Comparison of ENCODE assay signal across 1 cellular context in the genomic region with DNA sequence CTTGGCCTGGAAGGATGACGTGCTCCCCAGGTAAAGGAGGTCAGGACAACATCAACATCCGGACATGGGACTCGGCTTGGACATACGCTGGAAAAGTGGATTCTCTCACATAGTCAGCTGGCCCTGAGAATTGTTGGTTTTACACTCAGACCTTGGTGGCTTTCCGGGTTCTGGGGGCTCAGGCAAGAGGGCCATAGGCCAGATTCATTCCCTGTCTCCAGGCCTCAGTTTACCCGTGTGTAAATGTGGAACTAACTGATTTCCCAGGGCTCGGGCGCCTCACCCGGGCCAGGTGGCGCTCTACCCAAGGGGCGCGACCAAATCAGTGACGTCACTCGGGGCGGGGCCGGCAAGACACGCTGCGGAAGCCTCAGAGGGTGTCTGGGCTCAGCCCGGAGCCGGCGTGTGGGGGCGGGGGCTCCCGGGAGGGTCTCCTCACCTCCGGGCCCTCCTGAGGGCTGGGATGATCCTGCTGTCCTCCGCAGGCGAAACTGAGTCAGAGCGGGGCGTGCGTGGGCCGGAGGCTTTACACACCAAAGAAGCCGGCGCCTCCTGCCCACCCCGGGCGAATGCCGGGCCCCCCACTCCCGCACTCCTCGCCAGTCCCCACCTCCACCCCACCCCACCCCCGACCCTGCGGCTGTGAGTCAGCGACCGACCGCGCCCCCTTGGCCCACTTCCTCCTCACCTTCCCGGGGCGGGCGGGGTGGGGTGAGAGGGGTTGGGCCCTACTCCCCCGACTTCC.
TF ChIP-seq lines count a peak whose summit lies in the region.

No MANE protein-coding gene starts in this region.

TF ChIP-seq in SK-N-SH, 30 proteins besides CTCF, POLR2A, EP300 and RAD21 (continued from another document):
- TF ChIP-seq, protein P1, sequence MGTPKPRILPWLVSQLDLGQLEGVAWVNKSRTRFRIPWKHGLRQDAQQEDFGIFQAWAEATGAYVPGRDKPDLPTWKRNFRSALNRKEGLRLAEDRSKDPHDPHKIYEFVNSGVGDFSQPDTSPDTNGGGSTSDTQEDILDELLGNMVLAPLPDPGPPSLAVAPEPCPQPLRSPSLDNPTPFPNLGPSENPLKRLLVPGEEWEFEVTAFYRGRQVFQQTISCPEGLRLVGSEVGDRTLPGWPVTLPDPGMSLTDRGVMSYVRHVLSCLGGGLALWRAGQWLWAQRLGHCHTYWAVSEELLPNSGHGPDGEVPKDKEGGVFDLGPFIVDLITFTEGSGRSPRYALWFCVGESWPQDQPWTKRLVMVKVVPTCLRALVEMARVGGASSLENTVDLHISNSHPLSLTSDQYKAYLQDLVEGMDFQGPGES (IDR thresholded peaks at IDR 0.05; ENCODE audit: low read depth, low read length): no peak
- TF ChIP-seq, protein P2, sequence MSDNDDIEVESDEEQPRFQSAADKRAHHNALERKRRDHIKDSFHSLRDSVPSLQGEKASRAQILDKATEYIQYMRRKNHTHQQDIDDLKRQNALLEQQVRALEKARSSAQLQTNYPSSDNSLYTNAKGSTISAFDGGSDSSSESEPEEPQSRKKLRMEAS (IDR thresholded peaks at IDR 0.05; ENCODE audit: low read depth): peak; percentile 63; the same call in 1 of the 2 replicates
- TF ChIP-seq POLR2AphosphoS5 (IDR thresholded peaks at IDR 0.05; ENCODE audit: low read depth, low read length): peak; percentile 51; the same call in 1 of the 2 replicates
- peak; percentile 25; the same call in 1 of the 2 replicates for TF ChIP-seq JUND (IDR thresholded peaks at IDR 0.05)
- peak; percentile 33; the same call in 1 of the 2 replicates for TF ChIP-seq TAF1 (IDR thresholded peaks at IDR 0.05; ENCODE audit: borderline replicate concordance, low read depth, low read length)
- TF ChIP-seq CHD2 (IDR thresholded peaks at IDR 0.05; ENCODE audit: low read length, partially characterized antibody): peak; percentile 20
